11 cellular contexts compared by ENCODE assay signal in the genomic region with DNA sequence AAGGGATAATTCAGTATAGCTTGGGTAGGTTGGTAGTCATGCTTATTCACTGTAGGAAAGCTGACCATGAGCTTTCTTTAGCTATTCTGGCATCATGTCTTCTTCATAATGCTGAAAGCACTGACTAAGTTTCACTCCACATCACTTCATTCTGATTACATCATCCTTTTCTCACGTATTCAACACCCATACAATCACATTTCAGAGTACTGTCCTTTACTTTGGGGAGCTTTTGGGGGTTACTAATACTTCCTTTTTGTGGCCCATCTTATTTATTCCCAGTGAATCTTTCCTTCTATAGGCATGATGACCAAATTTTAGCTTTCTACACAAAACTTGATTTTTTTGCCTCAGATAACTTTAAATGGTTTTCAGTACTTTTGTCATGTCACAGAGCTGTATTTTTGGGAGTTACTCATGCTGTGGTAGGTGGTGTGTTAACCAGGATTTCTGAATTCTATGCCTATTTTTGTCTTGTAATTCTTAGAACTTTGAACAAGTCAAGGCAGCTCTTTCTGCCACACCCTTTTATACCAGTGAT. TPM values are rescaled to one million over a fixed set of nuclear protein-coding genes. Genes with fewer than 3 reads are reported as not detected.
DNase-seq lines count a peak whose midpoint lies in the region; ATAC-seq and TF ChIP-seq lines count a peak whose summit lies in the region.
"Had no signal": no experiment of that assay in that cellular context is flagged by ENCODE, and none has a peak within 500 bp of the region (broad histone marks: within the 10 kb centered on the region; RNA-seq: fewer than 3 reads in every experiment).

No MANE protein-coding gene starts in this region.

- WGBS in heart right ventricle, 2 donors, result 51 to 61% methylated on average over 1 of the region's 1 CpG

- no peaks in the 10 kb centered on the region for H4K20me1 ChIP-seq in fibroblast of lung (ENCODE audit: control insufficient read depth, extremely low read depth, insufficient read depth, low read length)

- no peak for DNase-seq in activated T-cell treated with anti-CD3 and anti-CD28 coated beads, Interleukin-2, amount 50 U/mL, for 24 hours
- no peak for DNase-seq in activated T-cell treated with anti-CD3 and anti-CD28 coated beads, Interleukin-2, amount 50 U/mL, for 1 hour
- DNase-seq in T-helper 17 cell (no peak), fibroblast of lung (ENCODE audit: low read depth in 2 of 2) (peak; percentile 59 to 69), left lobe of liver (ENCODE audit: low spot score) (no peak), heart right ventricle (no peak)
- DNase-seq: AML-193 had no signal

- H3K4me2 ChIP-seq in fibroblast of lung (ENCODE audit: extremely low read depth, insufficient read depth, low read length), result no peak overlapping the region

- H3K4me1 ChIP-seq in fibroblast of lung (ENCODE audit: control insufficient read depth, extremely low read depth, insufficient read depth, low read length) (no peaks in the 10 kb centered on the region), heart right ventricle (peaks cover 0 to 4% (median 0%) of the 10 kb centered on the region in 9 donors)

- peak overlapping the region; percentile 97 for H3K27ac Mint-ChIP-seq in activated T-cell treated with anti-CD3 and anti-CD28 coated beads, Interleukin-2, amount 50 U/mL, for 24 hours
- H3K27ac Mint-ChIP-seq in T-helper 17 cell, result peak overlapping the region; percentile 14

- ATAC-seq in T-helper 17 cell (no peak), left lobe of liver (no peak), GM18873 (IDR thresholded peaks at IDR 0.05; ENCODE audit: low FRiP score, unreplicated experiment) (no peak), heart right ventricle (no peak)

- H3K4me3 Mint-ChIP-seq in activated T-cell treated with anti-CD3 and anti-CD28 coated beads, Interleukin-2, amount 50 U/mL, for 24 hours, result peak overlapping the region; percentile 38
- H3K4me3 Mint-ChIP-seq in T-helper 17 cell, result no peak overlapping the region

- H3K4me1 Mint-ChIP-seq in activated T-cell treated with anti-CD3 and anti-CD28 coated beads, Interleukin-2, amount 50 U/mL, for 24 hours (ENCODE audit: low read depth), result peaks cover 42% of the 10 kb centered on the region
- H3K4me1 Mint-ChIP-seq in T-helper 17 cell, result peaks cover 11% of the 10 kb centered on the region

- no peaks in the 10 kb centered on the region for H3K9me3 Mint-ChIP-seq in activated T-cell treated with anti-CD3 and anti-CD28 coated beads, Interleukin-2, amount 50 U/mL, for 24 hours

- TF ChIP-seq CTCF in fibroblast of lung (conservative IDR thresholded peaks at IDR 0.05 in 1 of 2, IDR thresholded peaks at IDR 0.05 in 1 of 2; ENCODE audit: low read depth in 1 of 2, low read length in 2 of 2), result no peak
- no peak for TF ChIP-seq CTCF in heart right ventricle (IDR thresholded peaks at IDR 0.05)

- H3K79me2 ChIP-seq in fibroblast of lung (ENCODE audit: control insufficient read depth, insufficient read depth, low read length), result no peaks in the 10 kb centered on the region

- no peak overlapping the region for H3K9ac ChIP-seq in fibroblast of lung (ENCODE audit: insufficient read depth, low read length)

- intact Hi-C loops in heart right ventricle (cut with DNase I), result no loop called here

- H3K27me3 ChIP-seq in fibroblast of lung (ENCODE audit: control insufficient read depth, insufficient read depth, low read length) (no peaks in the 10 kb centered on the region), heart right ventricle (no peaks in the 10 kb centered on the region)
- H3K27me3 ChIP-seq: cardiac muscle cell had no signal

- H2AFZ ChIP-seq in fibroblast of lung (ENCODE audit: low read length), result no peak overlapping the region

- H3K9me3 ChIP-seq in T-helper 17 cell (ENCODE audit: control insufficient read depth, low read length, poor library complexity, severe bottlenecking), result no peaks in the 10 kb centered on the region
- no peaks in the 10 kb centered on the region for H3K9me3 ChIP-seq in fibroblast of lung (ENCODE audit: control insufficient read depth, insufficient read depth, low read depth, low read length)
- no peaks in the 10 kb centered on the region for H3K9me3 ChIP-seq in heart right ventricle
- H3K9me3 ChIP-seq: HAP-1 had no signal

- peak overlapping the region; percentile 47 for H3K27ac ChIP-seq in fibroblast of lung (ENCODE audit: insufficient read depth, low read length)
- peak overlapping the region; percentile 30 for H3K27ac ChIP-seq in temporal lobe (ENCODE audit: low read depth, low read length)
- peak overlapping the region in 1 of 10 donors; percentile 5 for H3K27ac ChIP-seq in heart right ventricle
- H3K27ac ChIP-seq: cardiac muscle cell had no signal

- H3K4me3 ChIP-seq in fibroblast of lung (replicated peaks in 1 of 4; ENCODE audit: control extremely low read depth in 1 of 4, insufficient read depth in 1 of 4, low read depth in 3 of 4, low read length in 4 of 4) (no peak overlapping the region), heart right ventricle (no peak overlapping the region)
- H3K4me3 ChIP-seq: cardiac muscle cell, HAP-1 had no signal

- peaks cover 80% of the 10 kb centered on the region for H3K36me3 Mint-ChIP-seq in activated T-cell treated with anti-CD3 and anti-CD28 coated beads, Interleukin-2, amount 50 U/mL, for 24 hours (ENCODE audit: low read depth)
- peaks cover 3% of the 10 kb centered on the region for H3K36me3 Mint-ChIP-seq in T-helper 17 cell (ENCODE audit: low read depth)

- no peaks in the 10 kb centered on the region for H3K27me3 Mint-ChIP-seq in activated T-cell treated with anti-CD3 and anti-CD28 coated beads, Interleukin-2, amount 50 U/mL, for 24 hours
- no peaks in the 10 kb centered on the region for H3K27me3 Mint-ChIP-seq in T-helper 17 cell

- peaks cover 3% of the 10 kb centered on the region for H3K36me3 ChIP-seq in fibroblast of lung (ENCODE audit: control insufficient read depth, insufficient read depth, low read length)
- H3K36me3 ChIP-seq in heart right ventricle, result peaks cover 0 to 94% (median 26%) of the 10 kb centered on the region in 9 donors

RNA-seq across cellular contexts. Expression of gene TADA2A, which starts 23.4 kb away (rescaled TPM):
- total RNA-seq in T-helper 17 cell, result 10 to 100 TPM; 11.1 to 13.9 TPM
- 19.8 and 23.9 TPM in 2 replicates for total RNA-seq in fibroblast of lung
- polyA plus RNA-seq in fibroblast of lung, result 18.7 and 19.3 TPM in 2 replicates
- polyA plus RNA-seq in fibroblast of lung (2012), result 13.0 and 14.8 TPM in 2 replicates
- 13.9 and 30.0 TPM in 2 replicates for polyA minus RNA-seq in fibroblast of lung (ENCODE audit: low replicate concordance)
- 29.3 TPM for total RNA-seq in temporal lobe
- total RNA-seq in left lobe of liver, result 8.6 TPM
- 10 to 100 TPM; 11.3 to 18.4 (median 13.4) TPM for total RNA-seq in heart right ventricle
- 1 to 10 TPM; 6.7 to 9.0 TPM for polyA plus RNA-seq in heart right ventricle

RNA-seq across cellular contexts. Expression of gene ACACA, which starts 23.5 kb away (rescaled TPM):
- total RNA-seq in T-helper 17 cell (10 to 100 TPM; 27.7 to 34.2 TPM), fibroblast of lung (72.9 and 123 TPM in 2 replicates), temporal lobe (123 TPM), left lobe of liver (37.9 TPM), heart right ventricle (10 to 100 TPM; 14.7 to 28.0 (median 17.3) TPM)
- polyA plus RNA-seq in fibroblast of lung (45.2 and 54.1 TPM in 2 replicates), heart right ventricle (10 to 100 TPM in 1 of 2 donors, 1 to 10 TPM in 1; 5.6 to 10.3 TPM)
- polyA plus RNA-seq in fibroblast of lung (2012), result 48.0 and 51.9 TPM in 2 replicates
- polyA minus RNA-seq in fibroblast of lung (ENCODE audit: low replicate concordance), result 160 and 273 TPM in 2 replicates

RNA-seq across cellular contexts. Expression of gene C17orf78, which starts 54.3 kb away (rescaled TPM):
- not detected for total RNA-seq in T-helper 17 cell
- not detected in 2 replicates for total RNA-seq in fibroblast of lung
- not detected in 2 replicates for polyA plus RNA-seq in fibroblast of lung
- not detected in 2 replicates for polyA plus RNA-seq in fibroblast of lung (2012)
- not detected in 2 replicates for polyA minus RNA-seq in fibroblast of lung (ENCODE audit: low replicate concordance)
- total RNA-seq in temporal lobe, result not detected
- total RNA-seq in left lobe of liver, result not detected
- not detected for total RNA-seq in heart right ventricle
- not detected for polyA plus RNA-seq in heart right ventricle
- total RNA-seq: cardiac muscle cell had no signal
- polyA plus RNA-seq: cardiac muscle cell had no signal

RNA-seq across cellular contexts. Expression of gene DUSP14, which starts 59.6 kb away (rescaled TPM):
- total RNA-seq in T-helper 17 cell (1 to 10 TPM; 3.9 to 4.4 TPM), fibroblast of lung (61.4 and 121 TPM in 2 replicates), temporal lobe (9.1 TPM), left lobe of liver (10.6 TPM), heart right ventricle (10 to 100 TPM; 12.6 to 21.7 (median 18.5) TPM)
- polyA plus RNA-seq in fibroblast of lung (153 and 161 TPM in 2 replicates), heart right ventricle (10 to 100 TPM in 1 of 2 donors, 1 to 10 TPM in 1; 6.0 to 18.8 TPM)
- 103 and 112 TPM in 2 replicates for polyA plus RNA-seq in fibroblast of lung (2012)
- polyA minus RNA-seq in fibroblast of lung (ENCODE audit: low replicate concordance), result 123 and 147 TPM in 2 replicates

Comparison
In these comparisons a context has a peak if more than half of its experiments do, and no peak if none do; other contexts are left out.
1. DNase-seq: peak in fibroblast of lung (2 of 2); none in activated T-cell treated with anti-CD3 and anti-CD28 coated beads, Interleukin-2, amount 50 U/mL, for 24 hours (single experiment), activated T-cell treated with anti-CD3 and anti-CD28 coated beads, Interleukin-2, amount 50 U/mL, for 1 hour (single experiment), T-helper 17 cell (0 of 3), left lobe of liver (single experiment) and heart right ventricle (0 of 2).